Comparison of ENCODE assay signal across 8 cellular contexts in genomic region chr6:2791124-2792050, GRCh38. TPM values are rescaled to one million over a fixed set of nuclear protein-coding genes. Genes with fewer than 3 reads are reported as not detected.
A peak's percentile ranks its signal among the peaks of the same experiment; 100 is the strongest.
DNase-seq lines count a peak whose midpoint lies in the region; ATAC-seq, FAIRE-seq and TF ChIP-seq lines count a peak whose summit lies in the region.

No MANE protein-coding gene starts in this region.

- H3K36me3 ChIP-seq in H7 (replicated peaks; ENCODE audit: control insufficient read depth, insufficient read depth, low read length): no peaks in the 10 kb centered on the region
- no peaks in the 10 kb centered on the region for H3K36me3 ChIP-seq in H1 (ENCODE audit: control insufficient read depth in 2 of 4, insufficient read depth in 4 of 4, low read length in 3 of 4)

- H3K27me3 ChIP-seq in H7 (ENCODE audit: control insufficient read depth, insufficient read depth, low read length) (no peaks in the 10 kb centered on the region), H1 (replicated peaks in 1 of 4; ENCODE audit: control insufficient read depth in 3 of 4, extremely low read depth in 1 of 4, insufficient read depth in 3 of 4, low read length in 3 of 4) (no peaks in the 10 kb centered on the region)

- no peak overlapping the region for H2BK15ac ChIP-seq in H1 (ENCODE audit: low read length)

- no peak for TF ChIP-seq EP300 in H1 (IDR thresholded peaks at IDR 0.05; ENCODE audit: borderline replicate concordance in 1 of 2, low read depth in 2 of 2, low read length in 2 of 2)

- no peak overlapping the region for H2AFZ ChIP-seq in H1 (ENCODE audit: low read length)

- no peak overlapping the region for H3K27ac ChIP-seq in H1 (ENCODE audit: low read depth, low read length)

- no peaks in the 10 kb centered on the region; a peak in 1 of 7 replicates for H3K4me1 ChIP-seq in H1 (replicated peaks in 1 of 4; ENCODE audit: control insufficient read depth in 3 of 4, insufficient read depth in 4 of 4, low read length in 3 of 4)

- H2BK120ac ChIP-seq in H1 (replicated peaks; ENCODE audit: low read depth, low read length): no peak overlapping the region

- peak overlapping the region; percentile 23 for H3K27ac Mint-ChIP-seq in stimulated activated effector memory CD8-positive, alpha-beta T cell treated with anti-CD3 and anti-CD28 coated beads, Interleukin-12 subunit alpha, Interleukin-12 subunit beta, amount 100 ng/mL, for 72 hours

- H2BK5ac ChIP-seq in H1 (ENCODE audit: low read depth, low read length): no peak overlapping the region

- whole genome bisulfite sequencing in H1 (ENCODE audit: extremely low coverage in 1 of 2, insufficient coverage in 1 of 2, insufficient read length in 1 of 2, insufficient replicate concordance in 2 of 2, low coverage in 1 of 2, low lambda C conversion rate in 2 of 2, missing lambda C conversion rate in 1 of 2), 2 experiments: 70% methylated on average over 12 of the region's 12 CpGs; no CpG with 5 or more reads in 1 of the 2 experiments

- H3K56ac ChIP-seq in H1 (replicated peaks; ENCODE audit: insufficient read length, low read depth, low read length): no peak overlapping the region

- H3K18ac ChIP-seq in H1 (ENCODE audit: extremely low read depth, low read length): no peak overlapping the region

- H2BK12ac ChIP-seq in H1 (ENCODE audit: low read depth, low read length): no peak overlapping the region

- no peak overlapping the region for H4K8ac ChIP-seq in H1 (ENCODE audit: extremely low read depth, insufficient read depth, low read length)

- no peak overlapping the region for H3K4me2 ChIP-seq in H1 (ENCODE audit: insufficient read depth in 1 of 2, low read depth in 2 of 2, low read length in 2 of 2)

- H3K9me3 Mint-ChIP-seq in stimulated activated effector memory CD8-positive, alpha-beta T cell treated with anti-CD3 and anti-CD28 coated beads, Interleukin-12 subunit alpha, Interleukin-12 subunit beta, amount 100 ng/mL, for 72 hours: no peaks in the 10 kb centered on the region

- H2BK20ac ChIP-seq in H1 (ENCODE audit: low read length): no peak overlapping the region

- no peaks in the 10 kb centered on the region for H4K20me1 ChIP-seq in H1 (replicated peaks in 1 of 2; ENCODE audit: control insufficient read depth in 1 of 2, insufficient read depth in 2 of 2, low read length in 2 of 2)

- POLR2A ChIA-PET in H1 (lab: Charles Lee; ENCODE audit: partially characterized antibody): interaction anchor here (0.7 to 2.2 kb wide), 7 partner anchors 12 to 219 kb away, joined by 3 to 6 read pairs (median 3); partner anchors contain the start of gene SERPINB1

- no peak for FAIRE-seq in H1 (lab: Jason Lieb, UNC)

- peaks cover 0 to 8% of the 10 kb centered on the region in 2 experiments; a peak in 1 of 4 replicates for H3K79me2 ChIP-seq in H1 (ENCODE audit: control insufficient read depth in 1 of 2, insufficient read depth in 2 of 2, low read length in 2 of 2)

- CTCF ChIA-PET in H1 (lab: Charles Lee; ENCODE audit: partially characterized antibody): interaction anchor here (0.5 to 4.2 kb wide), 55 partner anchors 9 to 317 kb away, joined by 3 to 38 read pairs (median 5); partner anchors contain the start of genes MYLK4, SERPINB1 and SERPINB9

- H3K9me3 ChIP-seq in H1 (ENCODE audit: insufficient read depth in 2 of 2, low read depth in 1 of 2, low read length in 1 of 2): no peaks in the 10 kb centered on the region

- H3K4me1 Mint-ChIP-seq in stimulated activated effector memory CD8-positive, alpha-beta T cell treated with anti-CD3 and anti-CD28 coated beads, Interleukin-12 subunit alpha, Interleukin-12 subunit beta, amount 100 ng/mL, for 72 hours: peaks cover 33% of the 10 kb centered on the region

- TF ChIP-seq CTCF in H1 (IDR thresholded peaks at IDR 0.05; ENCODE audit: control extremely low read depth in 1 of 3, insufficient read depth in 1 of 3, low read depth in 1 of 3, low read length in 3 of 3): peak; percentile 64 to 89 (median 88)

- no peak overlapping the region for H3K23ac ChIP-seq in H1 (ENCODE audit: insufficient read length)

- no peak overlapping the region for H4K5ac ChIP-seq in H1 (ENCODE audit: insufficient read length, low read depth, low read length)

- peak; percentile 90 to 95 for TF ChIP-seq RAD21 in H1 (IDR thresholded peaks at IDR 0.05 in 1 of 2, conservative IDR thresholded peaks at IDR 0.05 in 1 of 2; ENCODE audit: low read depth in 2 of 2, low read length in 2 of 2)

- TF ChIP-seq POLR2A in H1 (IDR thresholded peaks at IDR 0.05; ENCODE audit: control extremely low read depth in 1 of 2, low read depth in 2 of 2, low read length in 2 of 2): no peak

- H3K9ac ChIP-seq in H1 (replicated peaks in 1 of 4; ENCODE audit: extremely low read depth in 1 of 4, low read depth in 3 of 4, low read length in 3 of 4): no peak overlapping the region

- H2AK5ac ChIP-seq in H1 (ENCODE audit: low read depth, low read length): no peak overlapping the region

- H3K4me3 ChIP-seq in H7 (ENCODE audit: insufficient read depth, low read depth, low read length) (no peak overlapping the region), H1 (ENCODE audit: extremely low read depth in 1 of 4, insufficient read depth in 2 of 4, low read depth in 3 of 4, low read length in 4 of 4) (no peak overlapping the region)

- no peak overlapping the region for H3K4ac ChIP-seq in H1 (replicated peaks; ENCODE audit: insufficient read length, low read depth, low read length)

- no peak overlapping the region for H4K91ac ChIP-seq in H1 (replicated peaks; ENCODE audit: insufficient read length, low read length)

- peak; percentile 86 for ATAC-seq in stimulated activated effector memory CD8-positive, alpha-beta T cell treated with anti-CD3 and anti-CD28 coated beads, Interleukin-12 subunit alpha, Interleukin-12 subunit beta, amount 100 ng/mL, for 72 hours

- H3K79me1 ChIP-seq in H1 (ENCODE audit: low read depth, low read length): no peaks in the 10 kb centered on the region; the same call in 1 of the 2 replicates

- no peaks in the 10 kb centered on the region for H3K23me2 ChIP-seq in H1 (ENCODE audit: low read depth, low read length)

- peaks cover 14% of the 10 kb centered on the region for H3K36me3 Mint-ChIP-seq in stimulated activated effector memory CD8-positive, alpha-beta T cell treated with anti-CD3 and anti-CD28 coated beads, Interleukin-12 subunit alpha, Interleukin-12 subunit beta, amount 100 ng/mL, for 72 hours

- no peak overlapping the region for H3K4me3 Mint-ChIP-seq in stimulated activated effector memory CD8-positive, alpha-beta T cell treated with anti-CD3 and anti-CD28 coated beads, Interleukin-12 subunit alpha, Interleukin-12 subunit beta, amount 100 ng/mL, for 72 hours

- H3K14ac ChIP-seq in H1 (ENCODE audit: insufficient read length): no peak overlapping the region

- DNase-seq in DMS53 treated with DMSO at 0.1 percent for 48 hours (lab: John Stamatoyannopoulos, UW; ENCODE audit: unreplicated experiment): peak; percentile 67
- peak; percentile 87 for DNase-seq in H7
- DNase-seq in NCI-H226: peak; percentile 63
- DNase-seq in activated CD4-positive, alpha-beta T cell treated with anti-CD3 and anti-CD28 coated beads for 1 hour: peak; percentile 28
- no peak for DNase-seq in H1 (ENCODE audit: low read depth in 1 of 2, low spot score in 2 of 2)
- peak; percentile 79 for DNase-seq in medulla oblongata (ENCODE audit: extremely low spot score)
- no peak for DNase-seq in stimulated activated effector memory CD8-positive, alpha-beta T cell treated with anti-CD3 and anti-CD28 coated beads, Interleukin-12 subunit alpha, Interleukin-12 subunit beta, amount 100 ng/mL, for 72 hours (ENCODE audit: low spot score in 2 of 2)
- DNase-seq in NCI-H128 (lab: John Stamatoyannopoulos, UW; ENCODE audit: unreplicated experiment): no peak

TF ChIP-seq in H1, 55 proteins besides CTCF, POLR2A, EP300 and RAD21 (continues in another document):
- TF ChIP-seq SAP30 (IDR thresholded peaks at IDR 0.05; ENCODE audit: insufficient read depth, insufficient replicate concordance, low read length) (no peak), KDM5A (IDR thresholded peaks at IDR 0.05; ENCODE audit: low read length) (no peak), ATF3 (IDR thresholded peaks at IDR 0.05; ENCODE audit: insufficient read depth, low read depth, low read length) (no peak)

RNA-seq across cellular contexts. Expression of gene WRNIP1, which starts 26.2 kb away (rescaled TPM):
- 50.5 and 56.1 TPM in 2 replicates for total RNA-seq in H7 (2014; rRNA removed; shearing (Covaris generic))
- 39.2 TPM in 2 replicates for total RNA-seq in H1 (2021; fragmentation: NEBNext Ultra II Directional; extraction: Animal tissue kit (Norgen Biotek cat#: 25700))
- 38.2 and 42.2 TPM in 2 replicates for polyA plus RNA-seq in H1 (2011; rRNA removed)
- polyA plus RNA-seq in H1 (2011; cell fraction: cytosol; rRNA removed): 47.3 TPM
- polyA plus RNA-seq in H1 (2011; cell fraction: nucleus; rRNA removed): 39.8 TPM
- polyA plus RNA-seq in H1 (2012, experiment 1 of 2): 31.7 to 35.4 TPM (median 33.2 TPM) in 4 replicates
- 31.8 TPM for polyA plus RNA-seq in H1 (2012, experiment 2 of 2)
- 22.5 TPM for polyA plus RNA-seq in H1 (2013, experiment 1 of 2)
- polyA plus RNA-seq in H1 (2013, experiment 2 of 2): 22.7 TPM
- 21.8 and 30.5 TPM in 2 replicates for polyA minus RNA-seq in H1 (2011; rRNA and poly(A)+ RNA removed)
- 16.9 TPM for polyA minus RNA-seq in H1 (2011; cell fraction: cytosol; rRNA and poly(A)+ RNA removed)
- polyA minus RNA-seq in H1 (2011; cell fraction: nucleus; rRNA and poly(A)+ RNA removed): 23.3 TPM

RNA-seq across cellular contexts. Expression of gene MYLK4, which starts 40.7 kb away (rescaled TPM):
- total RNA-seq in H7 (2014; rRNA removed; shearing (Covaris generic)): 0.03 and 0.07 TPM in 2 replicates
- 0.13 and 0.17 TPM in 2 replicates for total RNA-seq in H1 (2021; fragmentation: NEBNext Ultra II Directional; extraction: Animal tissue kit (Norgen Biotek cat#: 25700))
- 0.11 TPM in 2 replicates for polyA plus RNA-seq in H1 (2011; rRNA removed)
- 0.13 TPM for polyA plus RNA-seq in H1 (2011; cell fraction: cytosol; rRNA removed)
- polyA plus RNA-seq in H1 (2011; cell fraction: nucleus; rRNA removed): 0.11 TPM
- 0.09 to 0.17 TPM (median 0.11 TPM) in 4 replicates for polyA plus RNA-seq in H1 (2012, experiment 1 of 2)
- polyA plus RNA-seq in H1 (2012, experiment 2 of 2): not detected
- polyA plus RNA-seq in H1 (2013, experiment 1 of 2): 0.14 TPM
- 0.11 TPM for polyA plus RNA-seq in H1 (2013, experiment 2 of 2)
- 0.06 and 0.20 TPM in 2 replicates for polyA minus RNA-seq in H1 (2011; rRNA and poly(A)+ RNA removed)
- not detected for polyA minus RNA-seq in H1 (2011; cell fraction: cytosol; rRNA and poly(A)+ RNA removed)
- 0.10 TPM for polyA minus RNA-seq in H1 (2011; cell fraction: nucleus; rRNA and poly(A)+ RNA removed)

RNA-seq across cellular contexts. Expression of gene SERPINB1, which starts 50.3 kb away (rescaled TPM):
- total RNA-seq in H7 (2014; rRNA removed; shearing (Covaris generic)): 13.6 and 14.1 TPM in 2 replicates
- total RNA-seq in H1 (2021; fragmentation: NEBNext Ultra II Directional; extraction: Animal tissue kit (Norgen Biotek cat#: 25700)): 17.3 and 20.0 TPM in 2 replicates
- polyA plus RNA-seq in H1 (2011; rRNA removed): 6.1 and 8.1 TPM in 2 replicates
- polyA plus RNA-seq in H1 (2011; cell fraction: cytosol; rRNA removed): 10.5 TPM
- polyA plus RNA-seq in H1 (2011; cell fraction: nucleus; rRNA removed): 6.2 TPM
- polyA plus RNA-seq in H1 (2012, experiment 1 of 2): 10.7 to 16.0 TPM (median 12.9 TPM) in 4 replicates
- polyA plus RNA-seq in H1 (2012, experiment 2 of 2): 4.4 TPM
- 11.4 TPM for polyA plus RNA-seq in H1 (2013, experiment 1 of 2)
- polyA plus RNA-seq in H1 (2013, experiment 2 of 2): 11.6 TPM
- polyA minus RNA-seq in H1 (2011; rRNA and poly(A)+ RNA removed): 6.2 and 8.8 TPM in 2 replicates
- 8.2 TPM for polyA minus RNA-seq in H1 (2011; cell fraction: cytosol; rRNA and poly(A)+ RNA removed)
- polyA minus RNA-seq in H1 (2011; cell fraction: nucleus; rRNA and poly(A)+ RNA removed): 8.8 TPM

Comparison
In these comparisons a context has a peak if more than half of its experiments do, and no peak if none do; other contexts are left out.
1. DNase-seq: peak in DMS53 treated with DMSO at 0.1 percent for 48 hours (single experiment), H7 (single experiment), NCI-H226 (single experiment), activated CD4-positive, alpha-beta T cell treated with anti-CD3 and anti-CD28 coated beads for 1 hour (single experiment) and medulla oblongata (single experiment); none in H1 (0 of 2), stimulated activated effector memory CD8-positive, alpha-beta T cell treated with anti-CD3 and anti-CD28 coated beads, Interleukin-12 subunit alpha, Interleukin-12 subunit beta, amount 100 ng/mL, for 72 hours (0 of 2) and NCI-H128 (single experiment).